Comparison of ENCODE assay signal across 13 cellular contexts in the genomic region with DNA sequence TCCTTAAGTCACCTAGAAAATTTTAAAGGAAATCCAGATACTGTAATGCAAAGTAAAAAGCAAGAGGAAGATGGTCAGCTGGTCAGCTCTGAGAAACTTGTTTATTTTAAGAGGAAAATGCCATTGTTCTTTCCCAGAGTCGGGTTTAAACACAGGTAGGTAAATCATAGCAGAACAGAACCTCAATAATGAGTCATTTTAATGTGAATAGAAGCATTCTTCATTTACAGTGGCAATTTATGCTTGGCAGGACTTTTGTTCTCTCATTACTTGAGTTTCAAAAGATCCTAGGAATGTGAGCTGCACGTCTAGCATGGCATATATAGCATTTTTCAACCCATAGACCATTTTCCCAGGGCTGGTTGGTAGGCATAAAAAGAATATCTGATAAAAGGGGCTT.
"Had no signal": no experiment of that assay in that cellular context is flagged by ENCODE, and none has a peak within 500 bp of the region (broad histone marks: within the 10 kb centered on the region; RNA-seq: fewer than 3 reads in every experiment).

No MANE protein-coding gene starts in this region.

- H3K9me3 ChIP-seq: ovary, thoracic aorta had no signal

- H3K4me3 ChIP-seq: hepatocyte, ovary, skin epidermis, thoracic aorta had no signal

- H3K4me1 Mint-ChIP-seq: activated T-helper 17 cell treated with anti-CD3 and anti-CD28 coated beads, Interleukin-2, amount 50 U/mL, for 72 hours; nephron progenitor cell; stimulated activated naive CD8-positive, alpha-beta T cell treated with anti-CD3 and anti-CD28 coated beads, Interleukin-15, amount 100 ng/mL, for 72 hours; T-helper 17 cell had no signal

- H3K27ac ChIP-seq: hepatocyte, ovary, skin epidermis, thoracic aorta had no signal

- H3K27me3 Mint-ChIP-seq: activated T-helper 17 cell treated with anti-CD3 and anti-CD28 coated beads, Interleukin-2, amount 50 U/mL, for 72 hours; stimulated activated naive CD8-positive, alpha-beta T cell treated with anti-CD3 and anti-CD28 coated beads, Interleukin-15, amount 100 ng/mL, for 72 hours; T-helper 17 cell had no signal

- H3K4me3 Mint-ChIP-seq: activated T-helper 17 cell treated with anti-CD3 and anti-CD28 coated beads, Interleukin-2, amount 50 U/mL, for 72 hours; nephron progenitor cell; stimulated activated naive CD8-positive, alpha-beta T cell treated with anti-CD3 and anti-CD28 coated beads, Interleukin-15, amount 100 ng/mL, for 72 hours; T-helper 17 cell; WTC11 had no signal

- ATAC-seq: activated T-helper 17 cell treated with anti-CD3 and anti-CD28 coated beads, Interleukin-2, amount 50 U/mL, for 72 hours; left colon; stimulated activated naive CD8-positive, alpha-beta T cell treated with anti-CD3 and anti-CD28 coated beads, Interleukin-15, amount 100 ng/mL, for 72 hours; T-helper 17 cell; WTC11 had no signal

- H3K27me3 ChIP-seq: hepatocyte, ovary had no signal

- H3K27ac Mint-ChIP-seq: activated T-helper 17 cell treated with anti-CD3 and anti-CD28 coated beads, Interleukin-2, amount 50 U/mL, for 72 hours; nephron progenitor cell; stimulated activated naive CD8-positive, alpha-beta T cell treated with anti-CD3 and anti-CD28 coated beads, Interleukin-15, amount 100 ng/mL, for 72 hours; T-helper 17 cell; WTC11 had no signal

- H3K36me3 ChIP-seq: ovary, thoracic aorta had no signal

- DNase-seq: activated CD4-positive, alpha-beta T cell treated with anti-CD3 and anti-CD28 coated beads for 48 hours; activated naive CD4-positive, alpha-beta T cell treated with anti-CD3 and anti-CD28 coated beads, Interleukin-2, amount 50 U/mL, for 16 hours; left colon; nephron progenitor cell; ovary; stimulated activated CD4-positive, alpha-beta T cell treated with anti-CD3 and anti-CD28 coated beads, Interleukin-4, amount 100 ng/mL, for 4 hours; stimulated activated naive CD8-positive, alpha-beta T cell treated with anti-CD3 and anti-CD28 coated beads, Interleukin-15, amount 100 ng/mL, for 72 hours; T-helper 17 cell had no signal
